In the genomic region with DNA sequence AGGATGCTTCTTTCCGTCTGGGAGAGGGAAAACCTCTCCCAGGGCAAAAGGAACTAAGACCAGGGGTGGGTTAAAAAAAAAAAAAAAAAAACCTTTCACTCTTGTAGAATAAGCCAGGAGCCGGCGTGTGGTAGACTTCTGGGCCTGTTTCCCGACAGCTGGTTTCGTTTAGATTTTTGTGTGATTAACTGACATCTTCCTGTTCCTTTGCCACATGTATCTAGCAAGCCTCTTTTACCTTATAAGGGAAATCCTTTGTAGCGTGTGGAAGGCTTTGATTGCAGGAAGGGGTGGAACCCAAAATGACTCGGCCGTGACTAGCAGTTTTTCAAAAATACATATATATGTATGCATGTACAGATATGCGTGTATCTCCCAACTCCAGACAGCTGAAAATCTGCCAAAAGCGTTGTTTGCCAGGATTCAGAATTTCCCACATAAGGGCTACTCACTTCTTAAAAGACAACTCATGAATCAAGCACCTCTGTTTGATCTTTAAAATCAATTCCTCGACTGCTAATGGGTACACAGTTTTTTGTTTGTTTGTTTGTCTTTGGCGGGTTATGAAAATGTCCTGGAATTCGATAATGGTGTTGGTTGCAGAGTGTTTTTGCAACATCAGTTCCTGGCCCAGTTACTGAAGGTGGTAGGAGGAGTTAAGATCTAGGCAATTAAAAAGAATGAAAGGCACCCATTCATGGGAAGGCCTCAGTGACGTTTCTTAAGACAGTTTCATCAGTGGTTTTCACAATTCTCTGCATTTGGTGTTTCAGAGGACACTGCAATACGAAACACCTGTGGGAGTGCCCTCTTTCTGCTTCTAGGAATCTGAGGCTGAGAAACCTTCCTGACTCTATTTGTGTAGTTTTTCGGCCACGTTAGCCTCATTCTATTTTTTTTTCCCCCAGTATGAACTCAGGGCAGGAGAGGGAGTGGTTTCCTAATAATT, we compare ENCODE assay signal across 1 cellular context.
TF ChIP-seq lines count a peak whose summit lies in the region.

No MANE protein-coding gene starts in this region.

TF ChIP-seq in GM12878, 131 proteins besides CTCF, POLR2A, EP300 and RAD21 (continues in another document):
- TF ChIP-seq TAF1 (IDR thresholded peaks at IDR 0.05; ENCODE audit: borderline replicate concordance, low read depth, low read length): peak; percentile 85
- TF ChIP-seq HCFC1 (IDR thresholded peaks at IDR 0.05; ENCODE audit: low read length): no peak
- no peak for TF ChIP-seq KDM1A (IDR thresholded peaks at IDR 0.05; ENCODE audit: borderline replicate concordance)
- no peak for TF ChIP-seq ZNF592 (IDR thresholded peaks at IDR 0.05)
- TF ChIP-seq, protein P1, sequence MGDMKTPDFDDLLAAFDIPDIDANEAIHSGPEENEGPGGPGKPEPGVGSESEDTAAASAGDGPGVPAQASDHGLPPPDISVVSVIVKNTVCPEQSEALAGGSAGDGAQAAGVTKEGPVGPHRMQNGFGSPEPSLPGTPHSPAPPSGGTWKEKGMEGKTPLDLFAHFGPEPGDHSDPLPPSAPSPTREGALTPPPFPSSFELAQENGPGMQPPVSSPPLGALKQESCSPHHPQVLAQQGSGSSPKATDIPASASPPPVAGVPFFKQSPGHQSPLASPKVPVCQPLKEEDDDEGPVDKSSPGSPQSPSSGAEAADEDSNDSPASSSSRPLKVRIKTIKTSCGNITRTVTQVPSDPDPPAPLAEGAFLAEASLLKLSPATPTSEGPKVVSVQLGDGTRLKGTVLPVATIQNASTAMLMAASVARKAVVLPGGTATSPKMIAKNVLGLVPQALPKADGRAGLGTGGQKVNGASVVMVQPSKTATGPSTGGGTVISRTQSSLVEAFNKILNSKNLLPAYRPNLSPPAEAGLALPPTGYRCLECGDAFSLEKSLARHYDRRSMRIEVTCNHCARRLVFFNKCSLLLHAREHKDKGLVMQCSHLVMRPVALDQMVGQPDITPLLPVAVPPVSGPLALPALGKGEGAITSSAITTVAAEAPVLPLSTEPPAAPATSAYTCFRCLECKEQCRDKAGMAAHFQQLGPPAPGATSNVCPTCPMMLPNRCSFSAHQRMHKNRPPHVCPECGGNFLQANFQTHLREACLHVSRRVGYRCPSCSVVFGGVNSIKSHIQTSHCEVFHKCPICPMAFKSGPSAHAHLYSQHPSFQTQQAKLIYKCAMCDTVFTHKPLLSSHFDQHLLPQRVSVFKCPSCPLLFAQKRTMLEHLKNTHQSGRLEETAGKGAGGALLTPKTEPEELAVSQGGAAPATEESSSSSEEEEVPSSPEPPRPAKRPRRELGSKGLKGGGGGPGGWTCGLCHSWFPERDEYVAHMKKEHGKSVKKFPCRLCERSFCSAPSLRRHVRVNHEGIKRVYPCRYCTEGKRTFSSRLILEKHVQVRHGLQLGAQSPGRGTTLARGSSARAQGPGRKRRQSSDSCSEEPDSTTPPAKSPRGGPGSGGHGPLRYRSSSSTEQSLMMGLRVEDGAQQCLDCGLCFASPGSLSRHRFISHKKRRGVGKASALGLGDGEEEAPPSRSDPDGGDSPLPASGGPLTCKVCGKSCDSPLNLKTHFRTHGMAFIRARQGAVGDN (IDR thresholded peaks at IDR 0.05): no peak
- peak; percentile 91 for TF ChIP-seq ZNF384 (IDR thresholded peaks at IDR 0.05; ENCODE audit: borderline replicate concordance, low read depth, low read length)
- peak; percentile 69; the same call in 1 of the 2 replicates for TF ChIP-seq ZBTB4 (CRISPR knock-in tag; IDR thresholded peaks at IDR 0.05)
- peak in 1 of 2 experiments; percentile 85; a peak in 2 of 4 replicates for TF ChIP-seq ETV6 (conservative IDR thresholded peaks at IDR 0.05 in 1 of 2, IDR thresholded peaks at IDR 0.05 in 1 of 2; ENCODE audit: borderline replicate concordance in 1 of 2, low read depth in 1 of 2)
- peak; percentile 45; the same call in 1 of the 2 replicates for TF ChIP-seq BCL11A (IDR thresholded peaks at IDR 0.05; ENCODE audit: low read depth, low read length)
- peak; percentile 71; the same call in 1 of the 2 replicates for TF ChIP-seq TCF3 (IDR thresholded peaks at IDR 0.05; ENCODE audit: borderline replicate concordance, insufficient read depth, low read depth, low read length)
- TF ChIP-seq KLF5 (IDR thresholded peaks at IDR 0.05; ENCODE audit: partially characterized antibody): no peak
- no peak for TF ChIP-seq SREBF1 (IDR thresholded peaks at IDR 0.05; ENCODE audit: low read length)
- TF ChIP-seq, protein P2, sequence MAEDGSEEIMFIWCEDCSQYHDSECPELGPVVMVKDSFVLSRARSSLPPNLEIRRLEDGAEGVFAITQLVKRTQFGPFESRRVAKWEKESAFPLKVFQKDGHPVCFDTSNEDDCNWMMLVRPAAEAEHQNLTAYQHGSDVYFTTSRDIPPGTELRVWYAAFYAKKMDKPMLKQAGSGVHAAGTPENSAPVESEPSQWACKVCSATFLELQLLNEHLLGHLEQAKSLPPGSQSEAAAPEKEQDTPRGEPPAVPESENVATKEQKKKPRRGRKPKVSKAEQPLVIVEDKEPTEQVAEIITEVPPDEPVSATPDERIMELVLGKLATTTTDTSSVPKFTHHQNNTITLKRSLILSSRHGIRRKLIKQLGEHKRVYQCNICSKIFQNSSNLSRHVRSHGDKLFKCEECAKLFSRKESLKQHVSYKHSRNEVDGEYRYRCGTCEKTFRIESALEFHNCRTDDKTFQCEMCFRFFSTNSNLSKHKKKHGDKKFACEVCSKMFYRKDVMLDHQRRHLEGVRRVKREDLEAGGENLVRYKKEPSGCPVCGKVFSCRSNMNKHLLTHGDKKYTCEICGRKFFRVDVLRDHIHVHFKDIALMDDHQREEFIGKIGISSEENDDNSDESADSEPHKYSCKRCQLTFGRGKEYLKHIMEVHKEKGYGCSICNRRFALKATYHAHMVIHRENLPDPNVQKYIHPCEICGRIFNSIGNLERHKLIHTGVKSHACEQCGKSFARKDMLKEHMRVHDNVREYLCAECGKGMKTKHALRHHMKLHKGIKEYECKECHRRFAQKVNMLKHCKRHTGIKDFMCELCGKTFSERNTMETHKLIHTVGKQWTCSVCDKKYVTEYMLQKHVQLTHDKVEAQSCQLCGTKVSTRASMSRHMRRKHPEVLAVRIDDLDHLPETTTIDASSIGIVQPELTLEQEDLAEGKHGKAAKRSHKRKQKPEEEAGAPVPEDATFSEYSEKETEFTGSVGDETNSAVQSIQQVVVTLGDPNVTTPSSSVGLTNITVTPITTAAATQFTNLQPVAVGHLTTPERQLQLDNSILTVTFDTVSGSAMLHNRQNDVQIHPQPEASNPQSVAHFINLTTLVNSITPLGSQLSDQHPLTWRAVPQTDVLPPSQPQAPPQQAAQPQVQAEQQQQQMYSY (CRISPR knock-in tag; IDR thresholded peaks at IDR 0.05): no peak
- no peak for TF ChIP-seq HDAC6 (IDR thresholded peaks at IDR 0.05; ENCODE audit: unreplicated experiment)
- no peak for TF ChIP-seq RAD51 (IDR thresholded peaks at IDR 0.05)
- TF ChIP-seq CBFB (IDR thresholded peaks at IDR 0.05; ENCODE audit: low read depth): peak; percentile 2; the same call in 1 of the 2 replicates
- no peak for TF ChIP-seq MYC (IDR thresholded peaks at IDR 0.05; ENCODE audit: insufficient read depth, insufficient read length, insufficient replicate concordance, low read length, severe bottlenecking)
- TF ChIP-seq, protein P3, sequence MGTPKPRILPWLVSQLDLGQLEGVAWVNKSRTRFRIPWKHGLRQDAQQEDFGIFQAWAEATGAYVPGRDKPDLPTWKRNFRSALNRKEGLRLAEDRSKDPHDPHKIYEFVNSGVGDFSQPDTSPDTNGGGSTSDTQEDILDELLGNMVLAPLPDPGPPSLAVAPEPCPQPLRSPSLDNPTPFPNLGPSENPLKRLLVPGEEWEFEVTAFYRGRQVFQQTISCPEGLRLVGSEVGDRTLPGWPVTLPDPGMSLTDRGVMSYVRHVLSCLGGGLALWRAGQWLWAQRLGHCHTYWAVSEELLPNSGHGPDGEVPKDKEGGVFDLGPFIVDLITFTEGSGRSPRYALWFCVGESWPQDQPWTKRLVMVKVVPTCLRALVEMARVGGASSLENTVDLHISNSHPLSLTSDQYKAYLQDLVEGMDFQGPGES (IDR thresholded peaks at IDR 0.05): no peak
- TF ChIP-seq CBX3 (IDR thresholded peaks at IDR 0.05; ENCODE audit: borderline replicate concordance, low read depth): no peak
- TF ChIP-seq SREBF2 (IDR thresholded peaks at IDR 0.05; ENCODE audit: low read length): no peak
- peak; percentile 83 for TF ChIP-seq PBX3 (IDR thresholded peaks at IDR 0.05; ENCODE audit: insufficient replicate concordance, low read depth, low read length)
- no peak for TF ChIP-seq ZBTB11 (CRISPR knock-in tag; IDR thresholded peaks at IDR 0.05)
- peak; percentile 79 for TF ChIP-seq SMARCA5 (IDR thresholded peaks at IDR 0.05)
- 0 out of 2 replicates have a peak, but pooled peaks have one; percentile 20 for TF ChIP-seq PAX8 (IDR thresholded peaks at IDR 0.05)
- no peak for TF ChIP-seq NFXL1 (IDR thresholded peaks at IDR 0.05; ENCODE audit: borderline replicate concordance)
